In the genomic region with DNA sequence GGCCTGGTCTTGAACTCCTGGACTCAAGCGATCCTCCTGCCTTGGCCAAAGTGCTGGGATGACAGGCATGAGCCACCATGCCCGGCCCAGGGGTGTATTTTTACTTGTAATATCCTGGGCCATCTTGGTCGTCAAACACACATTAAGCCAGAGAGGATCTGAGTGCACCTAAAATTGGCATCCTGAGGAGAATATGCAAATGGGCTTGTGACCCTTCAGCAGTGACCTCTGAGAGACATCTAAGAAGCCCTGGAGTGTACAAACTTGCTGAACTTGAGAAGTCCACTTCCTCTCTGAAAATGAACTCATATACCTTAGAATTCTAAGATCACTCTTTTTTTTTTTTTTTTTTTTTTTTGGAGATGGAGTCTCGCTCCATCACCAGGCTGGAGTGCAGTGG, we compare ENCODE assay signal across 25 cellular contexts.
A peak's percentile ranks its signal among the peaks of the same experiment; 100 is the strongest.
DNase-seq lines count a peak whose midpoint lies in the region; ATAC-seq lines count a peak whose summit lies in the region.
"Had no signal": no experiment of that assay in that cellular context is flagged by ENCODE, and none has a peak within 500 bp of the region (broad histone marks: within the 10 kb centered on the region; RNA-seq: fewer than 3 reads in every experiment).

No MANE protein-coding gene starts in this region.

- ATAC-seq in GM18502 (IDR thresholded peaks at IDR 0.05; ENCODE audit: poor library complexity, unreplicated experiment) (peak; percentile 59), GM21529 (IDR thresholded peaks at IDR 0.05; ENCODE audit: unreplicated experiment) (peak; percentile 57), HG03139 (IDR thresholded peaks at IDR 0.05; ENCODE audit: unreplicated experiment) (peak; percentile 58), HG03565 (IDR thresholded peaks at IDR 0.05; ENCODE audit: unreplicated experiment) (peak; percentile 63), GM19467 (IDR thresholded peaks at IDR 0.05; ENCODE audit: unreplicated experiment) (no peak)
- no peak for ATAC-seq in stimulated activated naive CD8-positive, alpha-beta T cell treated with anti-CD3 and anti-CD28 coated beads, Interleukin-15, amount 100 ng/mL, for 72 hours
- ATAC-seq: CD8-positive, alpha-beta T cell had no signal

- H3K9me3 Mint-ChIP-seq in stimulated activated naive CD8-positive, alpha-beta T cell treated with anti-CD3 and anti-CD28 coated beads, Interleukin-15, amount 100 ng/mL, for 72 hours = peaks cover 0 to 12% of the 10 kb centered on the region in 2 donors
- H3K9me3 Mint-ChIP-seq: CD8-positive, alpha-beta T cell had no signal

- H3K27ac Mint-ChIP-seq in stimulated activated naive CD8-positive, alpha-beta T cell treated with anti-CD3 and anti-CD28 coated beads, Interleukin-15, amount 100 ng/mL, for 72 hours = no peak overlapping the region
- H3K27ac Mint-ChIP-seq: CD8-positive, alpha-beta T cell; H9; T-helper 1 cell treated with Interleukin-12 subunit alpha and Interleukin-12 subunit beta and Interleukin-4 antibody, amounts not matched to agents 30 μg/mL and 1 μg/mL, for 36 hours had no signal

- DNase-seq in stimulated activated naive CD8-positive, alpha-beta T cell treated with anti-CD3 and anti-CD28 coated beads, Interleukin-15, amount 100 ng/mL, for 72 hours = no peak
- no peak for DNase-seq in EL
- DNase-seq in NCI-H82 treated with DMSO at 0.1 percent for 48 hours (lab: John Stamatoyannopoulos, UW; ENCODE audit: unreplicated experiment) = no peak
- DNase-seq: AML-193; C1 segment of cervical spinal cord; CD8-positive, alpha-beta T cell; GDM1; GM23248; H9; KG1; NCI-H1092 treated with DMSO at 0.1 percent for 48 hours; NCI-H1436 treated with DMSO at 0.1 percent for 48 hours; NCI-H2029; NCI-H345; NCI-H524 treated with DMSO at 0.1 percent for 48 hours; NCI-H82; OCI-M1; Right ventricle myocardium superior; T1000 had no signal

- no peaks in the 10 kb centered on the region for H3K4me1 Mint-ChIP-seq in stimulated activated naive CD8-positive, alpha-beta T cell treated with anti-CD3 and anti-CD28 coated beads, Interleukin-15, amount 100 ng/mL, for 72 hours
- H3K4me1 Mint-ChIP-seq: H9 had no signal

- no peak overlapping the region for H3K4me3 Mint-ChIP-seq in stimulated activated naive CD8-positive, alpha-beta T cell treated with anti-CD3 and anti-CD28 coated beads, Interleukin-15, amount 100 ng/mL, for 72 hours
- H3K4me3 Mint-ChIP-seq: CD8-positive, alpha-beta T cell; H9; T-helper 1 cell treated with Interleukin-12 subunit alpha and Interleukin-12 subunit beta and Interleukin-4 antibody, amounts not matched to agents 30 μg/mL and 1 μg/mL, for 36 hours had no signal

- H3K27me3 Mint-ChIP-seq in stimulated activated naive CD8-positive, alpha-beta T cell treated with anti-CD3 and anti-CD28 coated beads, Interleukin-15, amount 100 ng/mL, for 72 hours = peaks cover 6% of the 10 kb centered on the region

Comparison
In these comparisons a context has a peak if more than half of its experiments do, and no peak if none do; other contexts are left out.
1. ATAC-seq: peak in GM18502 (single experiment), GM21529 (single experiment), HG03139 (single experiment) and HG03565 (single experiment); none in stimulated activated naive CD8-positive, alpha-beta T cell treated with anti-CD3 and anti-CD28 coated beads, Interleukin-15, amount 100 ng/mL, for 72 hours (single experiment) and GM19467 (single experiment).